ENCODE assay signal across 1 cellular context in genomic region chr6:6810727-6811126, GRCh38.
TF ChIP-seq lines count a peak whose summit lies in the region.

No MANE protein-coding gene starts in this region.

TF ChIP-seq in GM12878, 131 proteins besides CTCF, POLR2A, EP300 and RAD21 (continued from another document and continues in another):
- TF ChIP-seq USF2 (IDR thresholded peaks at IDR 0.05; ENCODE audit: borderline replicate concordance, low read depth, low read length), result no peak
- TF ChIP-seq NBN (IDR thresholded peaks at IDR 0.05), result no peak
- no peak for TF ChIP-seq GATAD2B (conservative IDR thresholded peaks at IDR 0.05; ENCODE audit: low read depth)
- no peak for TF ChIP-seq KAT2A (conservative IDR thresholded peaks at IDR 0.05; ENCODE audit: control insufficient read depth, low read depth, low read length)
- no peak for TF ChIP-seq KDM1A (IDR thresholded peaks at IDR 0.05; ENCODE audit: borderline replicate concordance)
- TF ChIP-seq HDGF (IDR thresholded peaks at IDR 0.05), result no peak
- TF ChIP-seq SIX5 (IDR thresholded peaks at IDR 0.05; ENCODE audit: low read depth, low read length, severe bottlenecking), result no peak
- TF ChIP-seq SPI1 (IDR thresholded peaks at IDR 0.05; ENCODE audit: borderline replicate concordance, insufficient read depth, low read depth, low read length), result peak; percentile 30; the same call in 1 of the 2 replicates
- TF ChIP-seq BCL3 (IDR thresholded peaks at IDR 0.05; ENCODE audit: borderline replicate concordance, insufficient read depth, low read depth, low read length, poor library complexity, severe bottlenecking), result no peak
- TF ChIP-seq BCL11A (IDR thresholded peaks at IDR 0.05; ENCODE audit: low read depth, low read length), result no peak
- TF ChIP-seq MTA3 (IDR thresholded peaks at IDR 0.05; ENCODE audit: borderline replicate concordance, low read length), result no peak
- TF ChIP-seq TBL1XR1 (IDR thresholded peaks at IDR 0.05; ENCODE audit: low read depth, low read length), result no peak
- 0 out of 2 replicates have a peak, but pooled peaks have one; percentile 37 for TF ChIP-seq CREB1 (IDR thresholded peaks at IDR 0.05; ENCODE audit: low read depth)
- TF ChIP-seq STAT1 (conservative IDR thresholded peaks at IDR 0.05), result no peak
- TF ChIP-seq FOXK2 (IDR thresholded peaks at IDR 0.05), result no peak
- no peak for TF ChIP-seq ZZZ3 (IDR thresholded peaks at IDR 0.05; ENCODE audit: control insufficient read depth, insufficient read length, low read depth)
- TF ChIP-seq CBX5 (IDR thresholded peaks at IDR 0.05; ENCODE audit: low read depth), result no peak
- TF ChIP-seq HDAC6 (IDR thresholded peaks at IDR 0.05; ENCODE audit: unreplicated experiment), result no peak
- TF ChIP-seq POLR2AphosphoS2 (IDR thresholded peaks at IDR 0.05; ENCODE audit: low read depth, low read length), result no peak
- no peak for TF ChIP-seq CHD1 (IDR thresholded peaks at IDR 0.05; ENCODE audit: low read depth, low read length)
- TF ChIP-seq RELA (IDR thresholded peaks at IDR 0.05; ENCODE audit: borderline replicate concordance, partially characterized antibody), result no peak
- no peak for TF ChIP-seq CEBPZ (IDR thresholded peaks at IDR 0.05; ENCODE audit: low read depth, low read length)
- TF ChIP-seq HCFC1 (IDR thresholded peaks at IDR 0.05; ENCODE audit: low read length), result no peak
- TF ChIP-seq TARDBP (IDR thresholded peaks at IDR 0.05; ENCODE audit: borderline replicate concordance), result no peak
- TF ChIP-seq ZNF274 (IDR thresholded peaks at IDR 0.05; ENCODE audit: insufficient read depth, insufficient read length), result no peak
- no peak for TF ChIP-seq YBX1 (IDR thresholded peaks at IDR 0.05)
- TF ChIP-seq RUNX3 (IDR thresholded peaks at IDR 0.05; ENCODE audit: low read length), result no peak
- no peak for TF ChIP-seq RCOR1 (conservative IDR thresholded peaks at IDR 0.05; ENCODE audit: low read depth, low read length)
- no peak for TF ChIP-seq RB1 (IDR thresholded peaks at IDR 0.05; ENCODE audit: borderline replicate concordance)
- no peak for TF ChIP-seq SMAD1 (IDR thresholded peaks at IDR 0.05; ENCODE audit: low read depth, partially characterized antibody)
- no peak for TF ChIP-seq ZNF622 (IDR thresholded peaks at IDR 0.05)
- no peak for TF ChIP-seq KLF5 (IDR thresholded peaks at IDR 0.05; ENCODE audit: partially characterized antibody)
- TF ChIP-seq BHLHE40 (IDR thresholded peaks at IDR 0.05; ENCODE audit: borderline replicate concordance in 1 of 2, low read depth in 2 of 2, low read length in 1 of 2), result 0 out of 4 replicates have a peak, but pooled peaks of 1 of the 2 experiments have one; percentile 5
- TF ChIP-seq TAF1 (IDR thresholded peaks at IDR 0.05; ENCODE audit: borderline replicate concordance, low read depth, low read length), result no peak
- TF ChIP-seq ZBTB40 (IDR thresholded peaks at IDR 0.05; ENCODE audit: borderline replicate concordance), result no peak; the same call in 1 of the 2 replicates
- TF ChIP-seq NR2F1 (conservative IDR thresholded peaks at IDR 0.05), result no peak
- TF ChIP-seq EGR1 (IDR thresholded peaks at IDR 0.05; ENCODE audit: borderline replicate concordance in 1 of 2, low read depth in 2 of 2, low read length in 2 of 2), result no peak
- TF ChIP-seq STAT3 (IDR thresholded peaks at IDR 0.05; ENCODE audit: low read depth, low read length), result no peak
- no peak for TF ChIP-seq TCF7 (IDR thresholded peaks at IDR 0.05; ENCODE audit: borderline replicate concordance)
- peak; percentile 48 for TF ChIP-seq RAD51 (IDR thresholded peaks at IDR 0.05)
- no peak for TF ChIP-seq SRF (IDR thresholded peaks at IDR 0.05; ENCODE audit: low read depth in 2 of 2, low read length in 2 of 2)
- no peak for TF ChIP-seq TCF3 (IDR thresholded peaks at IDR 0.05; ENCODE audit: borderline replicate concordance, insufficient read depth, low read depth, low read length)
- TF ChIP-seq PKNOX1 (IDR thresholded peaks at IDR 0.05), result no peak
- no peak for TF ChIP-seq IRF4 (IDR thresholded peaks at IDR 0.05; ENCODE audit: low read depth, low read length)
- no peak for TF ChIP-seq ATF7 (IDR thresholded peaks at IDR 0.05; ENCODE audit: low read depth)
- TF ChIP-seq LARP7 (IDR thresholded peaks at IDR 0.05), result no peak
- TF ChIP-seq WRNIP1 (IDR thresholded peaks at IDR 0.05; ENCODE audit: borderline replicate concordance, low read depth, low read length), result no peak
- TF ChIP-seq SREBF1 (IDR thresholded peaks at IDR 0.05; ENCODE audit: low read length), result no peak
- no peak; a peak in 1 of 4 replicates for TF ChIP-seq IKZF2 (IDR thresholded peaks at IDR 0.05)
- no peak for TF ChIP-seq CBFB (IDR thresholded peaks at IDR 0.05; ENCODE audit: low read depth)
- TF ChIP-seq ETV6 (conservative IDR thresholded peaks at IDR 0.05 in 1 of 2, IDR thresholded peaks at IDR 0.05 in 1 of 2; ENCODE audit: borderline replicate concordance in 1 of 2, low read depth in 1 of 2), result peak in 1 of 2 experiments; percentile 32; a peak in 1 of 4 replicates
- no peak for TF ChIP-seq NRF1 (conservative IDR thresholded peaks at IDR 0.05; ENCODE audit: low read depth, low read length)
- no peak for TF ChIP-seq E4F1 (IDR thresholded peaks at IDR 0.05; ENCODE audit: borderline replicate concordance, partially characterized antibody)
- TF ChIP-seq ASH2L (IDR thresholded peaks at IDR 0.05; ENCODE audit: borderline replicate concordance, low read depth), result no peak
- TF ChIP-seq SUPT20H (IDR thresholded peaks at IDR 0.05; ENCODE audit: borderline replicate concordance, control insufficient read depth, low read depth, low read length), result no peak
- TF ChIP-seq MYC (IDR thresholded peaks at IDR 0.05; ENCODE audit: insufficient read depth, insufficient read length, insufficient replicate concordance, low read length, severe bottlenecking), result no peak
- TF ChIP-seq JUNB (IDR thresholded peaks at IDR 0.05), result no peak
- TF ChIP-seq ELK1 (IDR thresholded peaks at IDR 0.05; ENCODE audit: low read depth, low read length), result no peak
- no peak for TF ChIP-seq FOS (IDR thresholded peaks at IDR 0.05; ENCODE audit: borderline replicate concordance, extremely low read depth, insufficient read length)
- TF ChIP-seq SMARCA5 (IDR thresholded peaks at IDR 0.05), result no peak
- no peak for TF ChIP-seq PAX8 (IDR thresholded peaks at IDR 0.05)
